In the genomic region with DNA sequence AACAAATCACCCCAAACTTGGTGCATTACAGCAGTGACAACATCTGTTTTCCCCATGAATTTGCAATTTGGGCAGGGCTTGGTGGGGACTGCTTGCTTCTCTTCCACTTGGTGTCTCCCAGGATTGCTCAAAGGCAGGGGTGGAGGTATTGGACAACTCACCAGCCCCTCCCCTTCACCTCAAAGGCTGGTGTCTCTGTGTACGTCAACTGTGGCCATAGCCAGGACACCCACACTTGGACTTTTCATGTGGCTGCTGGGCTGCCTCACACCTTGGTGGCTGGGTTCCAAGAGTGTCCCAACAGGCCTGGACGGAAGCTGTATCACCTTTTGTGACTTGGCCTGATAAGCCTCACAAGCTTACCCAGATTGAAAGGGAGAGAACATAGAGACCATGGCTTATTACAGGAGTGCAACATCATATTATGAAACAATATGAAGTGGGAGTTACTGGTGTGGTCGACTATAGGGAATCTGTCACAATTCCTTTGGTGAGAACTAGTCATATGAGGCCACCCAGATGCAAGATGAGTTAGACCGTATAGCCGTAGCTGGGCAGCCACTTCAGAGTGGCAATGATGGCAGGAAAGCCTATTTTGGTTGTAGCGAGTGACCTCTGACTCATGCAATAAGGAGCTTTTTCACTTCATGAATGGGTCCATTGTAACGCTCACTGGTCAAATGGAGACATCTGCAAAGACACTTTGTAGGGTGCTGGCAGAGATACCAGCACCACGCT, we compare ENCODE assay signal across 1 cellular context.
TF ChIP-seq lines count a peak whose summit lies in the region.

No MANE protein-coding gene starts in this region.

TF ChIP-seq in HepG2, 621 proteins besides CTCF, POLR2A, EP300 and RAD21 (continued from another document and continues in another):
- TF ChIP-seq POGZ (CRISPR knock-in tag; IDR thresholded peaks at IDR 0.05) (0 out of 2 replicates have a peak, but pooled peaks have one; percentile 14), ZNF572 (CRISPR knock-in tag; IDR thresholded peaks at IDR 0.05) (no peak), ISL2 (CRISPR knock-in tag; IDR thresholded peaks at IDR 0.05) (0 out of 2 replicates have a peak, but pooled peaks have one; percentile 28), BCL6 (CRISPR knock-in tag; IDR thresholded peaks at IDR 0.05) (peak; percentile 40; the same call in 1 of the 2 replicates), RBAK (CRISPR knock-in tag; IDR thresholded peaks at IDR 0.05) (no peak), DNMT1 (CRISPR knock-in tag; IDR thresholded peaks at IDR 0.05) (no peak), ZNF672 (CRISPR knock-in tag; IDR thresholded peaks at IDR 0.05) (no peak), ZNF567 (CRISPR knock-in tag; IDR thresholded peaks at IDR 0.05; ENCODE audit: borderline replicate concordance) (no peak), NR2F6 (IDR thresholded peaks at IDR 0.05) (peak; percentile 56; the same call in 1 of the 2 replicates), NR2F6 (CRISPR knock-in tag; IDR thresholded peaks at IDR 0.05) (peak; percentile 69), THYN1 (CRISPR knock-in tag; IDR thresholded peaks at IDR 0.05; ENCODE audit: borderline replicate concordance, low read depth) (no peak), SMYD3 (CRISPR knock-in tag; IDR thresholded peaks at IDR 0.05) (no peak), ZFY (CRISPR knock-in tag; IDR thresholded peaks at IDR 0.05) (0 out of 2 replicates have a peak, but pooled peaks have one; percentile 15), RXRB (CRISPR knock-in tag; IDR thresholded peaks at IDR 0.05; ENCODE audit: borderline replicate concordance) (no peak), ZNF558 (CRISPR knock-in tag; IDR thresholded peaks at IDR 0.05; ENCODE audit: borderline replicate concordance) (no peak), ZMYM4 (CRISPR knock-in tag; IDR thresholded peaks at IDR 0.05) (peak; percentile 33; the same call in 1 of the 2 replicates), ASH2L (IDR thresholded peaks at IDR 0.05; ENCODE audit: insufficient read length, low read depth, low read length) (peak; percentile 31), NR2F2 (IDR thresholded peaks at IDR 0.05; ENCODE audit: borderline replicate concordance, low read depth) (peak; percentile 37; the same call in 1 of the 2 replicates), ZNF530 (CRISPR knock-in tag; IDR thresholded peaks at IDR 0.05; ENCODE audit: low read depth) (no peak), CREB1 (IDR thresholded peaks at IDR 0.05) (no peak), CREB1 (CRISPR knock-in tag; IDR thresholded peaks at IDR 0.05) (0 out of 2 replicates have a peak, but pooled peaks have one; percentile 33), STAT5B (CRISPR knock-in tag; IDR thresholded peaks at IDR 0.05) (no peak), MEIS1 (CRISPR knock-in tag; IDR thresholded peaks at IDR 0.05; ENCODE audit: borderline replicate concordance) (no peak)
- TF ChIP-seq, protein P1, sequence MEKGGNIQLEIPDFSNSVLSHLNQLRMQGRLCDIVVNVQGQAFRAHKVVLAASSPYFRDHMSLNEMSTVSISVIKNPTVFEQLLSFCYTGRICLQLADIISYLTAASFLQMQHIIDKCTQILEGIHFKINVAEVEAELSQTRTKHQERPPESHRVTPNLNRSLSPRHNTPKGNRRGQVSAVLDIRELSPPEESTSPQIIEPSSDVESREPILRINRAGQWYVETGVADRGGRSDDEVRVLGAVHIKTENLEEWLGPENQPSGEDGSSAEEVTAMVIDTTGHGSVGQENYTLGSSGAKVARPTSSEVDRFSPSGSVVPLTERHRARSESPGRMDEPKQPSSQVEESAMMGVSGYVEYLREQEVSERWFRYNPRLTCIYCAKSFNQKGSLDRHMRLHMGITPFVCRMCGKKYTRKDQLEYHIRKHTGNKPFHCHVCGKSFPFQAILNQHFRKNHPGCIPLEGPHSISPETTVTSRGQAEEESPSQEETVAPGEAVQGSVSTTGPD (CRISPR knock-in tag; IDR thresholded peaks at IDR 0.05), result no peak
- TF ChIP-seq, protein P2, sequence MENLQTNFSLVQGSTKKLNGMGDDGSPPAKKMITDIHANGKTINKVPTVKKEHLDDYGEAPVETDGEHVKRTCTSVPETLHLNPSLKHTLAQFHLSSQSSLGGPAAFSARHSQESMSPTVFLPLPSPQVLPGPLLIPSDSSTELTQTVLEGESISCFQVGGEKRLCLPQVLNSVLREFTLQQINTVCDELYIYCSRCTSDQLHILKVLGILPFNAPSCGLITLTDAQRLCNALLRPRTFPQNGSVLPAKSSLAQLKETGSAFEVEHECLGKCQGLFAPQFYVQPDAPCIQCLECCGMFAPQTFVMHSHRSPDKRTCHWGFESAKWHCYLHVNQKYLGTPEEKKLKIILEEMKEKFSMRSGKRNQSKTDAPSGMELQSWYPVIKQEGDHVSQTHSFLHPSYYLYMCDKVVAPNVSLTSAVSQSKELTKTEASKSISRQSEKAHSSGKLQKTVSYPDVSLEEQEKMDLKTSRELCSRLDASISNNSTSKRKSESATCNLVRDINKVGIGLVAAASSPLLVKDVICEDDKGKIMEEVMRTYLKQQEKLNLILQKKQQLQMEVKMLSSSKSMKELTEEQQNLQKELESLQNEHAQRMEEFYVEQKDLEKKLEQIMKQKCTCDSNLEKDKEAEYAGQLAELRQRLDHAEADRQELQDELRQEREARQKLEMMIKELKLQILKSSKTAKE (CRISPR knock-in tag; IDR thresholded peaks at IDR 0.05; ENCODE audit: borderline replicate concordance), result no peak
- TF ChIP-seq, protein P3, sequence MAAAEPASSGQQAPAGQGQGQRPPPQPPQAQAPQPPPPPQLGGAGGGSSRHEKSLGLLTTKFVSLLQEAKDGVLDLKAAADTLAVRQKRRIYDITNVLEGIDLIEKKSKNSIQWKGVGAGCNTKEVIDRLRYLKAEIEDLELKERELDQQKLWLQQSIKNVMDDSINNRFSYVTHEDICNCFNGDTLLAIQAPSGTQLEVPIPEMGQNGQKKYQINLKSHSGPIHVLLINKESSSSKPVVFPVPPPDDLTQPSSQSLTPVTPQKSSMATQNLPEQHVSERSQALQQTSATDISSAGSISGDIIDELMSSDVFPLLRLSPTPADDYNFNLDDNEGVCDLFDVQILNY (CRISPR knock-in tag; conservative IDR thresholded peaks at IDR 0.05), result 0 out of 2 replicates have a peak, but pooled peaks have one; percentile 26
- TF ChIP-seq, protein P4, sequence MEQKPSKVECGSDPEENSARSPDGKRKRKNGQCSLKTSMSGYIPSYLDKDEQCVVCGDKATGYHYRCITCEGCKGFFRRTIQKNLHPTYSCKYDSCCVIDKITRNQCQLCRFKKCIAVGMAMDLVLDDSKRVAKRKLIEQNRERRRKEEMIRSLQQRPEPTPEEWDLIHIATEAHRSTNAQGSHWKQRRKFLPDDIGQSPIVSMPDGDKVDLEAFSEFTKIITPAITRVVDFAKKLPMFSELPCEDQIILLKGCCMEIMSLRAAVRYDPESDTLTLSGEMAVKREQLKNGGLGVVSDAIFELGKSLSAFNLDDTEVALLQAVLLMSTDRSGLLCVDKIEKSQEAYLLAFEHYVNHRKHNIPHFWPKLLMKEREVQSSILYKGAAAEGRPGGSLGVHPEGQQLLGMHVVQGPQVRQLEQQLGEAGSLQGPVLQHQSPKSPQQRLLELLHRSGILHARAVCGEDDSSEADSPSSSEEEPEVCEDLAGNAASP (CRISPR knock-in tag; IDR thresholded peaks at IDR 0.05; ENCODE audit: borderline replicate concordance), result no peak
- TF ChIP-seq, protein P5, sequence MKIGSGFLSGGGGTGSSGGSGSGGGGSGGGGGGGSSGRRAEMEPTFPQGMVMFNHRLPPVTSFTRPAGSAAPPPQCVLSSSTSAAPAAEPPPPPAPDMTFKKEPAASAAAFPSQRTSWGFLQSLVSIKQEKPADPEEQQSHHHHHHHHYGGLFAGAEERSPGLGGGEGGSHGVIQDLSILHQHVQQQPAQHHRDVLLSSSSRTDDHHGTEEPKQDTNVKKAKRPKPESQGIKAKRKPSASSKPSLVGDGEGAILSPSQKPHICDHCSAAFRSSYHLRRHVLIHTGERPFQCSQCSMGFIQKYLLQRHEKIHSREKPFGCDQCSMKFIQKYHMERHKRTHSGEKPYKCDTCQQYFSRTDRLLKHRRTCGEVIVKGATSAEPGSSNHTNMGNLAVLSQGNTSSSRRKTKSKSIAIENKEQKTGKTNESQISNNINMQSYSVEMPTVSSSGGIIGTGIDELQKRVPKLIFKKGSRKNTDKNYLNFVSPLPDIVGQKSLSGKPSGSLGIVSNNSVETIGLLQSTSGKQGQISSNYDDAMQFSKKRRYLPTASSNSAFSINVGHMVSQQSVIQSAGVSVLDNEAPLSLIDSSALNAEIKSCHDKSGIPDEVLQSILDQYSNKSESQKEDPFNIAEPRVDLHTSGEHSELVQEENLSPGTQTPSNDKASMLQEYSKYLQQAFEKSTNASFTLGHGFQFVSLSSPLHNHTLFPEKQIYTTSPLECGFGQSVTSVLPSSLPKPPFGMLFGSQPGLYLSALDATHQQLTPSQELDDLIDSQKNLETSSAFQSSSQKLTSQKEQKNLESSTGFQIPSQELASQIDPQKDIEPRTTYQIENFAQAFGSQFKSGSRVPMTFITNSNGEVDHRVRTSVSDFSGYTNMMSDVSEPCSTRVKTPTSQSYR (CRISPR knock-in tag; IDR thresholded peaks at IDR 0.05; ENCODE audit: borderline replicate concordance), result peak; percentile 20; the same call in 1 of the 2 replicates
- TF ChIP-seq, protein P6, sequence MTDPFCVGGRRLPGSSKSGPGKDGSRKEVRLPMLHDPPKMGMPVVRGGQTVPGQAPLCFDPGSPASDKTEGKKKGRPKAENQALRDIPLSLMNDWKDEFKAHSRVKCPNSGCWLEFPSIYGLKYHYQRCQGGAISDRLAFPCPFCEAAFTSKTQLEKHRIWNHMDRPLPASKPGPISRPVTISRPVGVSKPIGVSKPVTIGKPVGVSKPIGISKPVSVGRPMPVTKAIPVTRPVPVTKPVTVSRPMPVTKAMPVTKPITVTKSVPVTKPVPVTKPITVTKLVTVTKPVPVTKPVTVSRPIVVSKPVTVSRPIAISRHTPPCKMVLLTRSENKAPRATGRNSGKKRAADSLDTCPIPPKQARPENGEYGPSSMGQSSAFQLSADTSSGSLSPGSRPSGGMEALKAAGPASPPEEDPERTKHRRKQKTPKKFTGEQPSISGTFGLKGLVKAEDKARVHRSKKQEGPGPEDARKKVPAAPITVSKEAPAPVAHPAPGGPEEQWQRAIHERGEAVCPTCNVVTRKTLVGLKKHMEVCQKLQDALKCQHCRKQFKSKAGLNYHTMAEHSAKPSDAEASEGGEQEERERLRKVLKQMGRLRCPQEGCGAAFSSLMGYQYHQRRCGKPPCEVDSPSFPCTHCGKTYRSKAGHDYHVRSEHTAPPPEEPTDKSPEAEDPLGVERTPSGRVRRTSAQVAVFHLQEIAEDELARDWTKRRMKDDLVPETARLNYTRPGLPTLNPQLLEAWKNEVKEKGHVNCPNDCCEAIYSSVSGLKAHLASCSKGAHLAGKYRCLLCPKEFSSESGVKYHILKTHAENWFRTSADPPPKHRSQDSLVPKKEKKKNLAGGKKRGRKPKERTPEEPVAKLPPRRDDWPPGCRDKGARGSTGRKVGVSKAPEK (CRISPR knock-in tag; IDR thresholded peaks at IDR 0.05; ENCODE audit: borderline replicate concordance), result no peak
- TF ChIP-seq, protein P7, sequence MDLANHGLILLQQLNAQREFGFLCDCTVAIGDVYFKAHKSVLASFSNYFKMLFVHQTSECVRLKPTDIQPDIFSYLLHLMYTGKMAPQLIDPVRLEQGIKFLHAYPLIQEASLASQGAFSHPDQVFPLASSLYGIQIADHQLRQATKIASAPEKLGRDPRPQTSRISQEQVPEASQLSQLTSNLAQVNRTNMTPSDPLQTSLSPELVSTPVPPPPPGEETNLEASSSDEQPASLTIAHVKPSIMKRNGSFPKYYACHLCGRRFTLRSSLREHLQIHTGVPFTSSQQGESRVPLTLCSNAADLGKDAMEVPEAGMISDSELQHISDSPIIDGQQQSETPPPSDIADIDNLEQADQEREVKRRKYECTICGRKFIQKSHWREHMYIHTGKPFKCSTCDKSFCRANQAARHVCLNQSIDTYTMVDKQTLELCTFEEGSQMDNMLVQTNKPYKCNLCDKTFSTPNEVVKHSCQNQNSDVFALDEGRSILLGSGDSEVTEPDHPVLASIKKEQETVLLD (CRISPR knock-in tag; IDR thresholded peaks at IDR 0.05; ENCODE audit: low read depth), result no peak
- TF ChIP-seq, protein P8, sequence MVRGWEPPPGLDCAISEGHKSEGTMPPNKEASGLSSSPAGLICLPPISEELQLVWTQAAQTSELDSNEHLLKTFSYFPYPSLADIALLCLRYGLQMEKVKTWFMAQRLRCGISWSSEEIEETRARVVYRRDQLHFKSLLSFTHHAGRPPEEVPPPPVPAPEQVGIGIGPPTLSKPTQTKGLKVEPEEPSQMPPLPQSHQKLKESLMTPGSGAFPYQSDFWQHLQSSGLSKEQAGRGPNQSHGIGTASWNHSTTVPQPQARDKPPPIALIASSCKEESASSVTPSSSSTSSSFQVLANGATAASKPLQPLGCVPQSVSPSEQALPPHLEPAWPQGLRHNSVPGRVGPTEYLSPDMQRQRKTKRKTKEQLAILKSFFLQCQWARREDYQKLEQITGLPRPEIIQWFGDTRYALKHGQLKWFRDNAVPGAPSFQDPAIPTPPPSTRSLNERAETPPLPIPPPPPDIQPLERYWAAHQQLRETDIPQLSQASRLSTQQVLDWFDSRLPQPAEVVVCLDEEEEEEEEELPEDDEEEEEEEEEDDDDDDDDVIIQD (CRISPR knock-in tag; IDR thresholded peaks at IDR 0.05; ENCODE audit: low read depth), result no peak
- TF ChIP-seq, protein P9, sequence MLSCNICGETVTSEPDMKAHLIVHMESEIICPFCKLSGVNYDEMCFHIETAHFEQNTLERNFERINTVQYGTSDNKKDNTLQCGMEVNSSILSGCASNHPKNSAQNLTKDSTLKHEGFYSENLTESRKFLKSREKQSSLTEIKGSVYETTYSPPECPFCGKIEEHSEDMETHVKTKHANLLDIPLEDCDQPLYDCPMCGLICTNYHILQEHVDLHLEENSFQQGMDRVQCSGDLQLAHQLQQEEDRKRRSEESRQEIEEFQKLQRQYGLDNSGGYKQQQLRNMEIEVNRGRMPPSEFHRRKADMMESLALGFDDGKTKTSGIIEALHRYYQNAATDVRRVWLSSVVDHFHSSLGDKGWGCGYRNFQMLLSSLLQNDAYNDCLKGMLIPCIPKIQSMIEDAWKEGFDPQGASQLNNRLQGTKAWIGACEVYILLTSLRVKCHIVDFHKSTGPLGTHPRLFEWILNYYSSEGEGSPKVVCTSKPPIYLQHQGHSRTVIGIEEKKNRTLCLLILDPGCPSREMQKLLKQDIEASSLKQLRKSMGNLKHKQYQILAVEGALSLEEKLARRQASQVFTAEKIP (CRISPR knock-in tag; IDR thresholded peaks at IDR 0.05; ENCODE audit: borderline replicate concordance), result no peak
- TF ChIP-seq, protein P10, sequence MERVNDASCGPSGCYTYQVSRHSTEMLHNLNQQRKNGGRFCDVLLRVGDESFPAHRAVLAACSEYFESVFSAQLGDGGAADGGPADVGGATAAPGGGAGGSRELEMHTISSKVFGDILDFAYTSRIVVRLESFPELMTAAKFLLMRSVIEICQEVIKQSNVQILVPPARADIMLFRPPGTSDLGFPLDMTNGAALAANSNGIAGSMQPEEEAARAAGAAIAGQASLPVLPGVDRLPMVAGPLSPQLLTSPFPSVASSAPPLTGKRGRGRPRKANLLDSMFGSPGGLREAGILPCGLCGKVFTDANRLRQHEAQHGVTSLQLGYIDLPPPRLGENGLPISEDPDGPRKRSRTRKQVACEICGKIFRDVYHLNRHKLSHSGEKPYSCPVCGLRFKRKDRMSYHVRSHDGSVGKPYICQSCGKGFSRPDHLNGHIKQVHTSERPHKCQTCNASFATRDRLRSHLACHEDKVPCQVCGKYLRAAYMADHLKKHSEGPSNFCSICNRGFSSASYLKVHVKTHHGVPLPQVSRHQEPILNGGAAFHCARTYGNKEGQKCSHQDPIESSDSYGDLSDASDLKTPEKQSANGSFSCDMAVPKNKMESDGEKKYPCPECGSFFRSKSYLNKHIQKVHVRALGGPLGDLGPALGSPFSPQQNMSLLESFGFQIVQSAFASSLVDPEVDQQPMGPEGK (CRISPR knock-in tag; IDR thresholded peaks at IDR 0.05), result 0 out of 2 replicates have a peak, but pooled peaks have one; percentile 14
